In genomic region chr17:49516190-49516589, GRCh38 we compare ENCODE assay signal across 11 cellular contexts. TPM values are rescaled to one million over a fixed set of nuclear protein-coding genes. Genes with fewer than 3 reads are reported as not detected.
DNase-seq lines count a peak whose midpoint lies in the region.
"Had no signal": no experiment of that assay in that cellular context is flagged by ENCODE, and none has a peak within 500 bp of the region (broad histone marks: within the 10 kb centered on the region; RNA-seq: fewer than 3 reads in every experiment).

No MANE protein-coding gene starts in this region.

- H3K9me2 ChIP-seq in Karpas-422 (replicated peaks; ENCODE audit: insufficient read depth, low read length) = no peaks in the 10 kb centered on the region

- no peaks in the 10 kb centered on the region for H3K79me2 ChIP-seq in Karpas-422 (ENCODE audit: low read length)

- H3K4me1 ChIP-seq in skeletal muscle tissue (ENCODE audit: control insufficient read depth in 3 of 3, insufficient read depth in 3 of 3, low read length in 3 of 3) = peaks cover 28 to 39% (median 34%) of the 10 kb centered on the region in 3 donors
- H3K4me1 ChIP-seq in Karpas-422 (ENCODE audit: low read length) = no peaks in the 10 kb centered on the region

- H3K27me3 Mint-ChIP-seq in activated CD4-positive, alpha-beta T cell treated with anti-CD3 and anti-CD28 coated beads, Interleukin-2, amount 10 ng/mL, durations not matched to agents 7 days and 5 days = peaks cover 10% of the 10 kb centered on the region

- H3K4me2 ChIP-seq in Karpas-422 (ENCODE audit: low read depth, low read length, poor library complexity, severe bottlenecking) = no peak overlapping the region

- no peaks in the 10 kb centered on the region for H4K20me1 ChIP-seq in Karpas-422 (ENCODE audit: insufficient read depth, low read depth, low read length)

- H3K9me3 ChIP-seq in skeletal muscle tissue (ENCODE audit: control insufficient read depth in 3 of 3, low read length in 3 of 3) = no peaks in the 10 kb centered on the region
- H3K9me3 ChIP-seq in Karpas-422 (ENCODE audit: low read length) = no peaks in the 10 kb centered on the region

- H3K27ac ChIP-seq in angular gyrus (ENCODE audit: low read depth, low read length) (peak overlapping the region; percentile 80), skeletal muscle tissue (ENCODE audit: low read depth, low read length) (peak overlapping the region; percentile 91), Karpas-422 (ENCODE audit: low read length) (no peak overlapping the region)

- CTCF ChIA-PET in activated CD4-positive, alpha-beta T cell treated with anti-CD3 and anti-CD28 coated beads, Interleukin-2, amount 10 ng/mL, durations not matched to agents 7 days and 5 days (lab: Charles Lee) = interaction anchor here (0.8 kb wide), 1 partner anchor 54 kb away, joined by 3 read pairs; no protein-coding TSS in a partner anchor

- H3K9ac ChIP-seq in skeletal muscle tissue (ENCODE audit: low read depth in 1 of 3, low read length in 3 of 3) = peak overlapping the region in 2 of 3 donors; percentile 54 to 66
- H3K9ac ChIP-seq in Karpas-422 (ENCODE audit: low read length) = no peak overlapping the region

- H2AFZ ChIP-seq in Karpas-422 (ENCODE audit: low read length) = no peak overlapping the region

- DNase-seq in HCEC 1CT = peak; percentile 6
- DNase-seq in iris pigment epithelial cell (ENCODE audit: low read depth) = peak; percentile 20
- no peak for DNase-seq in activated CD4-positive, alpha-beta T cell treated with anti-CD3 and anti-CD28 coated beads, Interleukin-2, amount 10 ng/mL, durations not matched to agents 7 days and 5 days
- DNase-seq in middle frontal gyrus (ENCODE audit: extremely low spot score, low spot score) = no peak
- DNase-seq in Karpas-422 = no peak
- DNase-seq in LoVo (ENCODE audit: low spot score) = no peak
- DNase-seq: activated CD4-positive, alpha-beta memory T cell treated with anti-CD3 and anti-CD28 coated beads, Interleukin-2, amount 10 ng/mL, durations not matched to agents 7 days and 5 days; CD8-positive, alpha-beta T cell; NCI-H1417 treated with DMSO at 0.1 percent for 48 hours had no signal

- peaks cover 0 to 3% (median 0%) of the 10 kb centered on the region in 3 donors for H3K27me3 ChIP-seq in skeletal muscle tissue (ENCODE audit: control insufficient read depth in 3 of 3, insufficient read depth in 3 of 3, low read length in 3 of 3)
- no peaks in the 10 kb centered on the region for H3K27me3 ChIP-seq in Karpas-422 (ENCODE audit: low read length)

- POLR2A ChIA-PET in activated CD4-positive, alpha-beta T cell treated with anti-CD3 and anti-CD28 coated beads, Interleukin-2, amount 10 ng/mL, durations not matched to agents 7 days and 5 days (lab: Charles Lee) = no interaction called here

- peak overlapping the region in 1 of 3 donors; percentile 54 for H3K4me3 ChIP-seq in skeletal muscle tissue (ENCODE audit: low read length in 3 of 3)
- H3K4me3 ChIP-seq in Karpas-422 (ENCODE audit: low read length) = no peak overlapping the region

- H3K4me3 Mint-ChIP-seq in activated CD4-positive, alpha-beta T cell treated with anti-CD3 and anti-CD28 coated beads, Interleukin-2, amount 10 ng/mL, durations not matched to agents 7 days and 5 days = no peak overlapping the region
- H3K4me3 Mint-ChIP-seq: activated CD4-positive, alpha-beta memory T cell treated with anti-CD3 and anti-CD28 coated beads, Interleukin-2, amount 10 ng/mL, durations not matched to agents 7 days and 5 days; CD8-positive, alpha-beta T cell had no signal

- H3K36me3 ChIP-seq in skeletal muscle tissue (ENCODE audit: control insufficient read depth in 3 of 3, insufficient read depth in 3 of 3, low read length in 3 of 3) = no peaks in the 10 kb centered on the region
- no peaks in the 10 kb centered on the region for H3K36me3 ChIP-seq in Karpas-422 (ENCODE audit: insufficient read depth, low read length)

- no peaks in the 10 kb centered on the region for H3K36me3 Mint-ChIP-seq in activated CD4-positive, alpha-beta T cell treated with anti-CD3 and anti-CD28 coated beads, Interleukin-2, amount 10 ng/mL, durations not matched to agents 7 days and 5 days (ENCODE audit: low read depth)
- H3K36me3 Mint-ChIP-seq: CD8-positive, alpha-beta T cell had no signal

- no peaks in the 10 kb centered on the region for H3K4me1 Mint-ChIP-seq in activated CD4-positive, alpha-beta T cell treated with anti-CD3 and anti-CD28 coated beads, Interleukin-2, amount 10 ng/mL, durations not matched to agents 7 days and 5 days

- H3K9me3 Mint-ChIP-seq in activated CD4-positive, alpha-beta T cell treated with anti-CD3 and anti-CD28 coated beads, Interleukin-2, amount 10 ng/mL, durations not matched to agents 7 days and 5 days = no peaks in the 10 kb centered on the region
- H3K9me3 Mint-ChIP-seq: activated CD4-positive, alpha-beta memory T cell treated with anti-CD3 and anti-CD28 coated beads, Interleukin-2, amount 10 ng/mL, durations not matched to agents 7 days and 5 days; CD8-positive, alpha-beta T cell had no signal

- H3K27ac Mint-ChIP-seq in activated CD4-positive, alpha-beta T cell treated with anti-CD3 and anti-CD28 coated beads, Interleukin-2, amount 10 ng/mL, durations not matched to agents 7 days and 5 days = no peak overlapping the region
- H3K27ac Mint-ChIP-seq: activated CD4-positive, alpha-beta memory T cell treated with anti-CD3 and anti-CD28 coated beads, Interleukin-2, amount 10 ng/mL, durations not matched to agents 7 days and 5 days; CD8-positive, alpha-beta T cell had no signal

RNA-seq across cellular contexts. Expression of gene NGFR, which starts 21.1 kb away (rescaled TPM):
- total RNA-seq in skeletal muscle tissue = 20.4 TPM
- total RNA-seq in activated CD4-positive, alpha-beta T cell treated with anti-CD3 and anti-CD28 coated beads, Interleukin-2, amount 10 ng/mL, durations not matched to agents 7 days and 5 days = under 1 TPM in 1 of 2 experiments, not detected in 1; 0.07 TPM
- total RNA-seq in Karpas-422 (2014; rRNA removed; shearing (Covaris generic); ENCODE audit: low replicate concordance) = 0.07 TPM in 1 of 2 replicates, not detected in the other

RNA-seq across cellular contexts. Expression of gene NXPH3, which starts 59.5 kb away (rescaled TPM):
- total RNA-seq in skeletal muscle tissue = 0.52 TPM
- not detected for total RNA-seq in activated CD4-positive, alpha-beta T cell treated with anti-CD3 and anti-CD28 coated beads, Interleukin-2, amount 10 ng/mL, durations not matched to agents 7 days and 5 days
- total RNA-seq in Karpas-422 (2014; rRNA removed; shearing (Covaris generic); ENCODE audit: low replicate concordance) = not detected in 2 replicates
- total RNA-seq: activated CD4-positive, alpha-beta memory T cell treated with anti-CD3 and anti-CD28 coated beads, Interleukin-2, amount 10 ng/mL, durations not matched to agents 7 days and 5 days; CD8-positive, alpha-beta T cell had no signal

Comparison
In these comparisons a context has a peak if more than half of its experiments do, and no peak if none do; other contexts are left out.
1. DNase-seq: peak in HCEC 1CT (single experiment) and iris pigment epithelial cell (single experiment); none in activated CD4-positive, alpha-beta T cell treated with anti-CD3 and anti-CD28 coated beads, Interleukin-2, amount 10 ng/mL, durations not matched to agents 7 days and 5 days (single experiment), middle frontal gyrus (single experiment), Karpas-422 (single experiment) and LoVo (single experiment).
2. RNA of gene NGFR, which starts 21.1 kb away (total RNA-seq): 20.4 TPM in skeletal muscle tissue (single experiment); 0.07 TPM in Karpas-422 and 0.07 TPM in activated CD4-positive, alpha-beta T cell treated with anti-CD3 and anti-CD28 coated beads, Interleukin-2, amount 10 ng/mL, durations not matched to agents 7 days and 5 days; every median in the first group is over 10 times any median in the second.